1 cellular context compared by ENCODE assay signal in the genomic region with DNA sequence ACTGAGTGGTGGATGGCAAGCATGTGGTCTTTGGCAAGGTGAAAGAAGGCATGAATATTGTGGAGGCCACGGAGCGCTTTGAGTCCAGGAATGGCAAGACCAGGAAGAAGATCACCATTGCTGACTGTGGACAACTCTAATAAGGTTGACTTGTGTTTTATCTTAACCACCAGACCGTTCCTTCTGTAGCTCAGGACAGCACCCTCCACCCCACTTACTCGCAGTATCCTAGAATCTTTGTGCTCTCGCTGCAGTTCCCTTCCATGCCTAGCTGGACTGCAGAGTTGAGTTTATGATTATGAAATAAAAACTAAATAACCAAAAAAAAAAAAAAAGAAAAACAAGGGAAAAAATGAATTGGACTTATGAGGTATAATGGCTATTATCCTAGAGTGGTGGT. TPM values are rescaled to one million over a fixed set of nuclear protein-coding genes. Genes with fewer than 3 reads are reported as not detected.
"Had no signal": no experiment of that assay in that cellular context is flagged by ENCODE, and none has a peak within 500 bp of the region (broad histone marks: within the 10 kb centered on the region; RNA-seq: fewer than 3 reads in every experiment).

No MANE protein-coding gene starts in this region.

RNA-seq across cellular contexts. Expression of a gene that starts 34.5 kb away (rescaled TPM):
- total RNA-seq: OCI-LY7 had no signal
